ENCODE assay signal across 20 cellular contexts in genomic region chr12:75236206-75236605, GRCh38.
DNase-seq lines count a peak whose midpoint lies in the region; FAIRE-seq and TF ChIP-seq lines count a peak whose summit lies in the region.
"Had no signal": no experiment of that assay in that cellular context is flagged by ENCODE, and none has a peak within 500 bp of the region (broad histone marks: within the 10 kb centered on the region; RNA-seq: fewer than 3 reads in every experiment).

No MANE protein-coding gene starts in this region.

- TF ChIP-seq CTCF in VCaP (conservative IDR thresholded peaks at IDR 0.05): no peak

- H3K27ac ChIP-seq in VCaP: peak overlapping the region; percentile 59
- H3K27ac ChIP-seq: BLaER1, SJCRH30 had no signal

- DNase-seq in NCI-H345 (lab: John Stamatoyannopoulos, UW) (peak; percentile 3), NCI-H345 treated with DMSO at 0.1 percent for 48 hours (lab: John Stamatoyannopoulos, UW; ENCODE audit: unreplicated experiment) (no peak), HTR-8/SVneo (ENCODE audit: insufficient read length, low spot score) (peak; percentile 5), urothelium cell line (ENCODE audit: low spot score) (peak; percentile 4), cortex of kidney (lab: John Stamatoyannopoulos, UW) (no peak), NCI-H2171 (lab: John Stamatoyannopoulos, UW) (no peak), AML-193 (lab: John Stamatoyannopoulos, UW) (no peak)
- DNase-seq: 8988T; CD8-positive, alpha-beta memory T cell; DMS 273 treated with DMSO at 0.1 percent for 48 hours; HCEC 1CT; KBM-7; NCI-H1048; NCI-H1436 treated with DMSO at 0.1 percent for 48 hours; NCI-H2029 treated with DMSO at 0.1 percent for 48 hours; NCI-H524 had no signal

- no peak for FAIRE-seq in HTR-8/SVneo (lab: Jason Lieb, UNC)
- no peak for FAIRE-seq in urothelium cell line (lab: Jason Lieb, UNC)
- FAIRE-seq: RCC 7860 had no signal

Comparison
In these comparisons a context has a peak if more than half of its experiments do, and no peak if none do; other contexts are left out.
1. DNase-seq: peak in NCI-H345 (single experiment), HTR-8/SVneo (single experiment) and urothelium cell line (single experiment); none in NCI-H345 treated with DMSO at 0.1 percent for 48 hours (single experiment), cortex of kidney (single experiment), NCI-H2171 (single experiment) and AML-193 (0 of 2).